18 cellular contexts compared by ENCODE assay signal in the genomic region with DNA sequence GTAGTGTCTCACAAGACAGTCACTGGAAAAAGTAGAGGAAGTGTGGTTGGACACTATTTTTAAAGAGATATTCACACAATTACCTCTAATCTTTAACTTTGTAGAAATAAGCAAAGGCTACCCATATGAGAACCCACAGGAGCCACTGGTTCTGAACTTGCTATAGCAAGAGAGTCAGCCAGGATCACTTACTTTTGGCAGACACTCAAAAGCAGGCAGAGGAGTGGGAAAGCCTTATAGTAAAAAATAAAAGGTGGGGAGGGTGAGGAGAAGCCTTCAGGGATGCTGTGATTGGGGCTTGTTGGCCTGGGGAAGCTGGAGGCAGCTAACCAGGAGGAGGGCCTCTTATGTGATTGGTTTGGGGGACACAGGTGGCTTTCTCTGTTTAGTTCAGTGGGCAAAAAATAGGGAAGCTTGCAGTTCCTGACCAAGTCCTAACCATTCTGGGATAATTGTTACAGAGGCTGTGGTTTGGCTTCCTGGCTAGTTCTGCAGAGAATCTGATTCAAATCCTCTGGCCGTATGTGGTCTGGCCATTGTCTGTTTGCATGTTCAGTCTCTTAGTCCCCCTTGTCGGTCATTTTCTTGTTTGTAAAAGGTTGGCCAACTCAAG. TPM values are rescaled to one million over a fixed set of nuclear protein-coding genes. Genes with fewer than 3 reads are reported as not detected.
A peak's percentile ranks its signal among the peaks of the same experiment; 100 is the strongest.
DNase-seq lines count a peak whose midpoint lies in the region; ATAC-seq and TF ChIP-seq lines count a peak whose summit lies in the region.
"Had no signal": no experiment of that assay in that cellular context is flagged by ENCODE, and none has a peak within 500 bp of the region (broad histone marks: within the 10 kb centered on the region; RNA-seq: fewer than 3 reads in every experiment).

No MANE protein-coding gene starts in this region.

- no peak overlapping the region for H3K4me3 Mint-ChIP-seq in activated CD8-positive, alpha-beta memory T cell treated with anti-CD3 and anti-CD28 coated beads, Interleukin-2, amount 10 ng/mL, durations not matched to agents 7 days and 5 days
- H3K4me3 Mint-ChIP-seq in dendritic cell treated with granulocyte-macrophage colony-stimulating factor and Interleukin-4, amounts not matched to agents 40 ng/mL and 50 ng/mL, for 4 days = no peak overlapping the region
- H3K4me3 Mint-ChIP-seq in neural crest cell = peak overlapping the region; percentile 64
- H3K4me3 Mint-ChIP-seq: CD4-positive, alpha-beta T cell had no signal

- no peaks in the 10 kb centered on the region for H3K27me3 Mint-ChIP-seq in activated CD8-positive, alpha-beta memory T cell treated with anti-CD3 and anti-CD28 coated beads, Interleukin-2, amount 10 ng/mL, durations not matched to agents 7 days and 5 days
- H3K27me3 Mint-ChIP-seq in dendritic cell treated with granulocyte-macrophage colony-stimulating factor and Interleukin-4, amounts not matched to agents 40 ng/mL and 50 ng/mL, for 4 days = no peaks in the 10 kb centered on the region
- H3K27me3 Mint-ChIP-seq in neural crest cell (ENCODE audit: low read depth) = peaks cover 3% of the 10 kb centered on the region
- H3K27me3 Mint-ChIP-seq: CD4-positive, alpha-beta T cell had no signal

- no peaks in the 10 kb centered on the region for H3K9me3 Mint-ChIP-seq in activated CD8-positive, alpha-beta memory T cell treated with anti-CD3 and anti-CD28 coated beads, Interleukin-2, amount 10 ng/mL, durations not matched to agents 7 days and 5 days (ENCODE audit: low read depth)
- H3K9me3 Mint-ChIP-seq in dendritic cell treated with granulocyte-macrophage colony-stimulating factor and Interleukin-4, amounts not matched to agents 40 ng/mL and 50 ng/mL, for 4 days = no peaks in the 10 kb centered on the region
- no peaks in the 10 kb centered on the region for H3K9me3 Mint-ChIP-seq in neural crest cell
- H3K9me3 Mint-ChIP-seq: CD4-positive, alpha-beta T cell had no signal

- no peak overlapping the region for H3K27ac Mint-ChIP-seq in activated CD8-positive, alpha-beta memory T cell treated with anti-CD3 and anti-CD28 coated beads, Interleukin-2, amount 10 ng/mL, durations not matched to agents 7 days and 5 days
- peak overlapping the region; percentile 78 for H3K27ac Mint-ChIP-seq in dendritic cell treated with granulocyte-macrophage colony-stimulating factor and Interleukin-4, amounts not matched to agents 40 ng/mL and 50 ng/mL, for 4 days
- H3K27ac Mint-ChIP-seq in neural crest cell (ENCODE audit: unreplicated experiment) = no peak overlapping the region
- H3K27ac Mint-ChIP-seq: CD4-positive, alpha-beta T cell had no signal

- no peak for TF ChIP-seq CTCF in neural crest cell (conservative IDR thresholded peaks at IDR 0.05)

- in situ Hi-C loops in KBM-7 (cut with MboI; ENCODE audit: low pct_unique_long_range_greater_than_20kb, low sequenced_read_pairs) = no loop called here

- CTCF ChIA-PET in activated CD8-positive, alpha-beta memory T cell treated with anti-CD3 and anti-CD28 coated beads, Interleukin-2, amount 10 ng/mL, durations not matched to agents 7 days and 5 days (lab: Charles Lee) = interaction anchor here (1.2 to 2.0 kb wide), 4 partner anchors 13 to 122 kb away, joined by 3 to 7 read pairs (median 5); no protein-coding TSS in a partner anchor

- peaks cover 14% of the 10 kb centered on the region for H3K36me3 Mint-ChIP-seq in activated CD8-positive, alpha-beta memory T cell treated with anti-CD3 and anti-CD28 coated beads, Interleukin-2, amount 10 ng/mL, durations not matched to agents 7 days and 5 days
- H3K36me3 Mint-ChIP-seq in dendritic cell treated with granulocyte-macrophage colony-stimulating factor and Interleukin-4, amounts not matched to agents 40 ng/mL and 50 ng/mL, for 4 days (ENCODE audit: low read depth) = peaks cover 13% of the 10 kb centered on the region
- H3K36me3 Mint-ChIP-seq in neural crest cell (ENCODE audit: low read depth) = no peaks in the 10 kb centered on the region

- peak; percentile 35 for DNase-seq in activated CD8-positive, alpha-beta memory T cell treated with anti-CD3 and anti-CD28 coated beads, Interleukin-2, amount 10 ng/mL, durations not matched to agents 7 days and 5 days
- DNase-seq in activated CD8-positive, alpha-beta memory T cell treated with anti-CD3 and anti-CD28 coated beads for 24 hours = no peak
- peak; percentile 40 for DNase-seq in KBM-7
- DNase-seq in neural crest cell (ENCODE audit: low read depth, low spot score) = no peak
- DNase-seq in NOMO-1 treated with dmso at 0.1 percent for 144 hours (lab: John Stamatoyannopoulos, UW; ENCODE audit: unreplicated experiment) = no peak
- DNase-seq in GF-D8 (lab: John Stamatoyannopoulos, UW) = no peak
- DNase-seq in AG20443 (ENCODE audit: low spot score) = no peak
- DNase-seq: Calu3; CD4-positive, alpha-beta T cell; H7; NCI-H1092; NCI-H2081 treated with DMSO at 0.1 percent for 48 hours; NCI-H524 treated with DMSO at 0.1 percent for 48 hours; RPMI8226; SIG-M5 had no signal

- intact Hi-C loops in dendritic cell treated with granulocyte-macrophage colony-stimulating factor and Interleukin-4, amounts not matched to agents 40 ng/mL and 50 ng/mL, for 4 days (cut with micrococcal nuclease) = no loop called here

- ATAC-seq in activated CD8-positive, alpha-beta memory T cell treated with anti-CD3 and anti-CD28 coated beads, Interleukin-2, amount 10 ng/mL, durations not matched to agents 7 days and 5 days = no peak
- ATAC-seq: A549 had no signal

- H3K4me1 Mint-ChIP-seq in activated CD8-positive, alpha-beta memory T cell treated with anti-CD3 and anti-CD28 coated beads, Interleukin-2, amount 10 ng/mL, durations not matched to agents 7 days and 5 days = peaks cover 81% of the 10 kb centered on the region
- peaks cover 76% of the 10 kb centered on the region for H3K4me1 Mint-ChIP-seq in dendritic cell treated with granulocyte-macrophage colony-stimulating factor and Interleukin-4, amounts not matched to agents 40 ng/mL and 50 ng/mL, for 4 days (ENCODE audit: low read depth)
- H3K4me1 Mint-ChIP-seq in neural crest cell = peaks cover 20% of the 10 kb centered on the region

RNA-seq across cellular contexts. Expression of gene CSGALNACT2, which starts 4.9 kb away (rescaled TPM):
- 10 to 100 TPM; 38.0 to 39.7 TPM for total RNA-seq in activated CD8-positive, alpha-beta memory T cell treated with anti-CD3 and anti-CD28 coated beads, Interleukin-2, amount 10 ng/mL, durations not matched to agents 7 days and 5 days
- 13.1 and 14.6 TPM in 2 replicates for total RNA-seq in neural crest cell

RNA-seq across cellular contexts. Expression of gene RET, which starts 56.4 kb away (rescaled TPM):
- total RNA-seq in activated CD8-positive, alpha-beta memory T cell treated with anti-CD3 and anti-CD28 coated beads, Interleukin-2, amount 10 ng/mL, durations not matched to agents 7 days and 5 days = under 1 TPM; 0.38 to 0.45 TPM
- total RNA-seq in neural crest cell = 1.6 and 2.5 TPM in 2 replicates
- total RNA-seq: Calu3; CD4-positive, alpha-beta T cell; MCF 10A had no signal

Comparison
In these comparisons a context has a peak if more than half of its experiments do, and no peak if none do; other contexts are left out.
1. DNase-seq: peak in activated CD8-positive, alpha-beta memory T cell treated with anti-CD3 and anti-CD28 coated beads, Interleukin-2, amount 10 ng/mL, durations not matched to agents 7 days and 5 days (single experiment) and KBM-7 (single experiment); none in activated CD8-positive, alpha-beta memory T cell treated with anti-CD3 and anti-CD28 coated beads for 24 hours (single experiment), neural crest cell (single experiment), NOMO-1 treated with dmso at 0.1 percent for 144 hours (single experiment), GF-D8 (single experiment) and AG20443 (single experiment).